Comparison of ENCODE assay signal across 11 cellular contexts in the genomic region with DNA sequence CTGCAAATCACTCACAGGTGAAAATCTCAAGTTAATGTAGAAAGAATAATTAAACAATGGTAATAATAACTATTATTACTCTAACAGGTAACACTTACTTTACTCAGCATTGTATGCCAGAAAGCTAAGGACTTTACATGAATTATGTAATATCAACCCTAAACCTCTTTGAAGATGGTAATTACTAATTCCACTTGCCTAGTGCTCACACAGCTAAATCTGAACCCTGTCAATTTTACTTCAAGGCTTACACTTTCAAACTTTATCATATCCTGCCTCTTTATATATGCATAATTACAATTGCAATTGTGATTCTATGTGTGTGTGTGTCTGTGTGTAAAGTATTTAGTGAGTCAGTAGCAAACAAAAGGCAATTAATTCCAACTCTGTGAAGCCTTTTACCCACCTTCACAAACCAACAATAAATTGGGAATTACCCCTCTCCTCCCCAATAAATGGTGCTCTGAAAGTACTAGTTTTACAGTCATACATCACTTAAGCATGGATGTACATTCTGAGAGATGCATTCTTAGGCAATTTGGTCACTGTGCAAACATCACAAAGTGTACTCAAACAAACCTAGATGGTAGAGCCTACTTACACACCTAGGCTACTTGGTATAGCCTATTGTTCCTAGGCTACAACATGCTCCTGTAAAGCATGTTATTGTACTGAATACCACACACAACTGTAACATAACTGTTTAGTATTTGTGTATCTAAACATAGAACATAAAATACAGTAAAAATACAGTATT. TPM values are rescaled to one million over a fixed set of nuclear protein-coding genes. Genes with fewer than 3 reads are reported as not detected.
A peak's percentile ranks its signal among the peaks of the same experiment; 100 is the strongest.
DNase-seq lines count a peak whose midpoint lies in the region; TF ChIP-seq lines count a peak whose summit lies in the region.
"Had no signal": no experiment of that assay in that cellular context is flagged by ENCODE, and none has a peak within 500 bp of the region (broad histone marks: within the 10 kb centered on the region; RNA-seq: fewer than 3 reads in every experiment).

No MANE protein-coding gene starts in this region.

- DNase-seq in GM23248: peak; percentile 24
- DNase-seq in NCI-H510A (lab: John Stamatoyannopoulos, UW): peak; percentile 57
- DNase-seq in choroid plexus epithelial cell (ENCODE audit: low read depth): peak; percentile 34
- DNase-seq in neural progenitor cell (ENCODE audit: low spot score): no peak
- no peak for DNase-seq in tibial artery
- no peak for DNase-seq in MV-4-11 (lab: John Stamatoyannopoulos, UW)
- DNase-seq in putamen (ENCODE audit: low spot score): no peak
- DNase-seq in NAMALWA (ENCODE audit: low spot score): no peak
- DNase-seq: foreskin melanocyte; stimulated activated CD4-positive, alpha-beta T cell treated with anti-CD3 and anti-CD28 coated beads, Interleukin-2, amount 100 ng/mL, for 48 hours; transverse colon had no signal

- intact Hi-C loops in tibial artery (cut with DNase I; ENCODE audit: low total_unique reads): no loop called here

- H3K9me3 ChIP-seq in GM23248 (ENCODE audit: low read depth): no peaks in the 10 kb centered on the region
- no peaks in the 10 kb centered on the region for H3K9me3 ChIP-seq in neural progenitor cell (ENCODE audit: low read depth)
- H3K9me3 ChIP-seq in tibial artery: no peaks in the 10 kb centered on the region
- H3K9me3 ChIP-seq: transverse colon had no signal

- H3K36me3 Mint-ChIP-seq in neural progenitor cell: peaks cover 62% of the 10 kb centered on the region

- H3K27ac Mint-ChIP-seq in neural progenitor cell: no peak overlapping the region

- no peak for TF ChIP-seq CTCF in choroid plexus epithelial cell (conservative IDR thresholded peaks at IDR 0.05; ENCODE audit: low read depth, low read length)
- no peak for TF ChIP-seq CTCF in neural progenitor cell (IDR thresholded peaks at IDR 0.05)
- TF ChIP-seq CTCF in tibial artery (IDR thresholded peaks at IDR 0.05): no peak

- peaks cover 12% of the 10 kb centered on the region for H3K4me1 Mint-ChIP-seq in neural progenitor cell

- in situ Hi-C loops in GM23248 (cut with MboI): no loop called here

- H3K4me3 Mint-ChIP-seq in neural progenitor cell: no peak overlapping the region

- no peaks in the 10 kb centered on the region for H3K9me2 ChIP-seq in GM23248 (ENCODE audit: insufficient read depth)

- H3K4me3 ChIP-seq in GM23248: no peak overlapping the region
- H3K4me3 ChIP-seq in choroid plexus epithelial cell (ENCODE audit: low read depth, low read length): no peak overlapping the region
- no peak overlapping the region for H3K4me3 ChIP-seq in neural progenitor cell
- no peak overlapping the region for H3K4me3 ChIP-seq in tibial artery
- H3K4me3 ChIP-seq: transverse colon had no signal

- H3K27ac ChIP-seq in GM23248: no peak overlapping the region
- H3K27ac ChIP-seq in neural progenitor cell: no peak overlapping the region
- H3K27ac ChIP-seq in tibial artery: no peak overlapping the region

- peaks cover 33% of the 10 kb centered on the region for H3K9me3 Mint-ChIP-seq in neural progenitor cell

- H3K79me2 ChIP-seq in GM23248 (ENCODE audit: insufficient read depth) (peaks cover 100% of the 10 kb centered on the region), neural progenitor cell (ENCODE audit: low read depth) (peaks cover 100% of the 10 kb centered on the region)

- H4K20me1 ChIP-seq in GM23248 (ENCODE audit: insufficient read depth) (peaks cover 17% of the 10 kb centered on the region; the same call in 1 of the 2 replicates), neural progenitor cell (ENCODE audit: low read depth) (peaks cover 67% of the 10 kb centered on the region)

- H3K9ac ChIP-seq in GM23248: no peak overlapping the region
- no peak overlapping the region for H3K9ac ChIP-seq in neural progenitor cell

- H3K27me3 ChIP-seq in GM23248 (replicated peaks; ENCODE audit: insufficient read depth): no peaks in the 10 kb centered on the region
- no peaks in the 10 kb centered on the region for H3K27me3 ChIP-seq in neural progenitor cell
- H3K27me3 ChIP-seq in tibial artery: no peaks in the 10 kb centered on the region
- H3K27me3 ChIP-seq: transverse colon had no signal

- no peaks in the 10 kb centered on the region for H3K27me3 Mint-ChIP-seq in neural progenitor cell (ENCODE audit: insufficient read depth, low read depth)

- H2AFZ ChIP-seq in GM23248 (no peak overlapping the region), neural progenitor cell (replicated peaks) (no peak overlapping the region)

- H3K4me2 ChIP-seq in GM23248 (ENCODE audit: unreplicated experiment) (no peak overlapping the region), neural progenitor cell (peak overlapping the region; percentile 34)

- peaks cover 49% of the 10 kb centered on the region for H3K4me1 ChIP-seq in GM23248 (ENCODE audit: insufficient read depth)
- H3K4me1 ChIP-seq in neural progenitor cell: peaks cover 37% of the 10 kb centered on the region
- peaks cover 0 to 77% (median 29%) of the 10 kb centered on the region in 4 donors for H3K4me1 ChIP-seq in tibial artery

- H3K36me3 ChIP-seq in GM23248 (ENCODE audit: low read depth) (no peaks in the 10 kb centered on the region; the same call in 1 of the 2 replicates), neural progenitor cell (peaks cover 13% of the 10 kb centered on the region), tibial artery (no peaks in the 10 kb centered on the region)
- H3K36me3 ChIP-seq: transverse colon had no signal

- peaks cover 19% of the 10 kb centered on the region; the same call in 1 of the 2 replicates for H3F3A ChIP-seq in GM23248 (ENCODE audit: insufficient read depth)
- peaks cover 11% of the 10 kb centered on the region for H3F3A ChIP-seq in neural progenitor cell (ENCODE audit: low read depth)

RNA-seq across cellular contexts. Expression of a gene that starts 5.9 kb away (rescaled TPM):
- 35.9 and 36.9 TPM in 2 replicates for total RNA-seq in GM23248 (2014; rRNA removed; shearing (Covaris generic))
- 34.1 and 34.5 TPM in 2 replicates for polyA plus RNA-seq in GM23248 (2016; fragmentation: Nextera tagmentation; extraction: Ambion mirVana)
- 98.1 and 177 TPM in 2 replicates for total RNA-seq in neural progenitor cell (ENCODE audit: low replicate concordance)

Comparison
In these comparisons a context has a peak if more than half of its experiments do, and no peak if none do; other contexts are left out.
1. DNase-seq: peak in GM23248 (single experiment), NCI-H510A (single experiment) and choroid plexus epithelial cell (single experiment); none in neural progenitor cell (single experiment), tibial artery (0 of 2), MV-4-11 (single experiment), putamen (single experiment) and NAMALWA (single experiment).